In the genomic region with DNA sequence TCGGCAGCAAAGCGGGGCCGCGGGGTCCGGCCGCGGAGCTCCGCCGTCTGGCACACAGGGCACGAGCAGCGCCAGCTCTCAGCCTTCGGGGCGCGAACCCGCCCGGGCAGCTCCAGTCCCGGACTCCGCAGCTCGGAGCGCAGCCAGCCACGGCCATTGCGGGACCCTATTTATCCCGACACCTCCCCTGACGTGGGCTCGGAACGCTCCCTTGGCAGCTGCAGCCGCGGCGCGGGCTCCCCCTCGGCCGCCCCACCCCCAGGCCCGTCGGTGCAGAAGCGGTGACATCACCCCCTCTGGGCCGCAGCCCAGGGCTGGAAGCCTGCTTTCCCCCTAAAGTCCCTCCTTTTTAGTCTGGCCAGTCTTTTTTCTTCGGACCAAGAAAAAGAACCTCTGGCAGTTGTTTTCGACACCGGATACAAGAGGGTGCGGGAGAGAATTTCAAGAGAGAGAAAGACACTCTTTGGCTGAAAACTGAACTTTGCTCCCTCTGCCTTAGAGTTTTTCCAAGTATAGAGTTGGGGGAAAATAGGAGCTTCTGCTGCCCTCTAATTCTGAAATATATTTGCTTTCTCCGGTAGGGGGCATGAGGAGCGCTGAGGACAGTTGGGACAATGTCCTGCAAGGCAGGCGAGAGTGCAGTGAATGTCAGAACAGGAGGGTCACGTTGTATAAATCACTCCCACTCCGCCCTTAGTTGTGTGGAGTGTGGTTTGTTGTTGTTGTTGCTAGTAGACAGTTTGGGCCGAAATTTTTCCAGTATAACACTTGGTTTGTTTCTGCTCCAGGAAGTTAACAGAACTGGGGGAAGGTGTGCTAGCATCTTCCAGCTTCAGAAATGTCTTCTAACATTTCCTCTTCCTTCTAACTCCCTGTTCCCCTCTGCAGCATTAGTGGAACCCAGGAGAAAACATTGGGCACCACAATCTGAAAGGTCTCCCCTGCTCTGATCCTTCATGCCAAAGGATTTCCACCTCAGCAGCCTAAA, we compare ENCODE assay signal across 8 cellular contexts. TPM values are rescaled to one million over a fixed set of nuclear protein-coding genes. Genes with fewer than 3 reads are reported as not detected.
DNase-seq lines count a peak whose midpoint lies in the region; ATAC-seq, FAIRE-seq and TF ChIP-seq lines count a peak whose summit lies in the region.

A gene (minus strand): TSS at position 145 of the 988 bp plus-strand sequence. CDS start 280 bp downstream, outside the sequence.

- H3K27ac Mint-ChIP-seq in chondrocyte (ENCODE audit: unreplicated experiment), result no peak within 1 kb of the TSS

- POLR2A ChIA-PET in A673 (lab: Charles Lee; ENCODE audit: low non-redundant PET), result no interaction called here
- POLR2A ChIA-PET in OCI-LY7 (lab: Charles Lee), result interaction anchor here (0.6 kb wide), 1 partner anchor 291 kb away, joined by 3 read pairs; no protein-coding TSS in a partner anchor

- peaks cover 40% of the 10 kb centered on the region for H3K27me3 Mint-ChIP-seq in chondrocyte (ENCODE audit: low read depth)

- H3K36me3 ChIP-seq in A673 (ENCODE audit: insufficient read depth, low read length, poor library complexity, severe bottlenecking) (no peaks in the 10 kb centered on the region), OCI-LY7 (ENCODE audit: insufficient read depth, low read length) (no peaks in the 10 kb centered on the region), kidney (ENCODE audit: control insufficient read depth in 1 of 2, insufficient read depth in 2 of 2, low read length in 2 of 2) (no peaks in the 10 kb centered on the region), spleen (no peaks in the 10 kb centered on the region)

- peak within 1 kb of the TSS; percentile 66 for H3K4me3 Mint-ChIP-seq in chondrocyte (ENCODE audit: unreplicated experiment)

- H3K4me3 ChIP-seq in A673 (ENCODE audit: low read depth, low read length, poor library complexity, severe bottlenecking), result peak within 1 kb of the TSS; percentile 43
- no peak within 1 kb of the TSS for H3K4me3 ChIP-seq in OCI-LY7 (ENCODE audit: low read depth, low read length, poor library complexity, severe bottlenecking)
- H3K4me3 ChIP-seq in kidney (ENCODE audit: low read length in 2 of 2), result peak within 1 kb of the TSS; percentile 57 to 61
- H3K4me3 ChIP-seq in spleen, result peak within 1 kb of the TSS; percentile 16 to 68 (median 40)

- peaks cover 42% of the 10 kb centered on the region for H3K27me3 ChIP-seq in A673 (replicated peaks; ENCODE audit: insufficient read depth, low read depth, low read length, poor library complexity)
- H3K27me3 ChIP-seq in spleen (replicated peaks in 1 of 7), result peaks cover 0 to 82% (median 32%) of the 10 kb centered on the region in 7 donors

- ATAC-seq in HG03460 (IDR thresholded peaks at IDR 0.05; ENCODE audit: unreplicated experiment) (peak; percentile 45), GM18870 (IDR thresholded peaks at IDR 0.05; ENCODE audit: unreplicated experiment) (no peak)

- H2AFZ ChIP-seq in OCI-LY7 (ENCODE audit: low read length), result no peak within 1 kb of the TSS

- H3K27ac ChIP-seq in A673 (ENCODE audit: low read depth, low read length, poor library complexity, severe bottlenecking), result no peak within 1 kb of the TSS
- H3K27ac ChIP-seq in OCI-LY7 (ENCODE audit: low read depth, low read length, poor library complexity, severe bottlenecking), result no peak within 1 kb of the TSS
- peak within 1 kb of the TSS; percentile 37 to 44 for H3K27ac ChIP-seq in kidney (ENCODE audit: low read depth in 2 of 2, low read length in 2 of 2)
- H3K27ac ChIP-seq in spleen, result peak within 1 kb of the TSS in 7 of 8 donors; percentile 42 to 80 (median 74)

- peak; percentile 67 for DNase-seq in A673 (ENCODE audit: low spot score)
- DNase-seq in OCI-LY7 (ENCODE audit: low spot score), result peak; percentile 23
- no peak for DNase-seq in chondrocyte (ENCODE audit: low spot score)
- DNase-seq in kidney, result peak; percentile 85
- DNase-seq in spleen, result peak; percentile 78

- H3K79me2 ChIP-seq in OCI-LY7 (ENCODE audit: insufficient read depth, low read depth, low read length), result no peaks in the 10 kb centered on the region

- no peak for FAIRE-seq in kidney (lab: Jason Lieb, UNC)

- CTCF ChIA-PET in A673 (lab: Charles Lee), result interaction anchor here (1.5 to 1.8 kb wide), 2 partner anchors 15 to 299 kb away, joined by 4 to 7 read pairs; no protein-coding TSS in a partner anchor
- CTCF ChIA-PET in OCI-LY7 (lab: Charles Lee; ENCODE audit: unreplicated experiment), result no interaction called here

- TF ChIP-seq POLR2A in spleen (IDR thresholded peaks at IDR 0.05), result no peak

- H3K4me1 ChIP-seq in A673 (ENCODE audit: insufficient read depth, low read length, poor library complexity, severe bottlenecking) (peaks cover 20% of the 10 kb centered on the region), OCI-LY7 (ENCODE audit: insufficient read depth, low read length, poor library complexity, severe bottlenecking) (no peaks in the 10 kb centered on the region), kidney (ENCODE audit: control insufficient read depth in 1 of 2, insufficient read depth in 1 of 2, low read depth in 1 of 2, low read length in 2 of 2) (peaks cover 0 to 9% of the 10 kb centered on the region in 2 donors), spleen (peaks cover 14 to 50% (median 45%) of the 10 kb centered on the region in 6 donors)

- H3K36me3 Mint-ChIP-seq in chondrocyte (ENCODE audit: low read depth), result no peaks in the 10 kb centered on the region

- H3K4me2 ChIP-seq in OCI-LY7 (ENCODE audit: low read length), result no peak within 1 kb of the TSS

- no peaks in the 10 kb centered on the region for H3K9me2 ChIP-seq in OCI-LY7 (ENCODE audit: insufficient read depth, low read length)

- peaks cover 26% of the 10 kb centered on the region for H3K4me1 Mint-ChIP-seq in chondrocyte (ENCODE audit: low read depth)

- H3K9me3 ChIP-seq in A673 (ENCODE audit: low read depth, low read length, poor library complexity, severe bottlenecking) (no peaks in the 10 kb centered on the region), OCI-LY7 (ENCODE audit: low read length) (no peaks in the 10 kb centered on the region), kidney (ENCODE audit: control insufficient read depth in 1 of 2, low read length in 2 of 2) (no peaks in the 10 kb centered on the region), spleen (no peaks in the 10 kb centered on the region)

- intact Hi-C loops in A673 (cut with micrococcal nuclease; ENCODE audit: unreplicated experiment), result loop anchor here (5.0 kb wide), 1 partner anchor 185 kb away; no protein-coding TSS in a partner anchor
- intact Hi-C loops in OCI-LY7 (cut with micrococcal nuclease; ENCODE audit: unreplicated experiment), result no loop called here
- intact Hi-C loops in kidney (cut with DNase I), result no loop called here
- intact Hi-C loops in spleen (cut with DNase I; ENCODE audit: low total_unique reads), result no loop called here

- H3K9me3 Mint-ChIP-seq in chondrocyte (ENCODE audit: low read depth), result no peaks in the 10 kb centered on the region

- no peak within 1 kb of the TSS for H3K9ac ChIP-seq in kidney (ENCODE audit: low read length in 2 of 2)

- BruUV-seq in A673 (replicated peaks; lab: Mats Ljungman, UMichigan) (no TSS peak), OCI-LY7 (replicated peaks; lab: Mats Ljungman, UMichigan) (no TSS peak)

- WGBS in spleen, 5 donors, result 1 to 2% (median 2%) methylated on average over 18 to 46 of the region's 46 CpGs

- no peaks in the 10 kb centered on the region for H4K20me1 ChIP-seq in OCI-LY7 (ENCODE audit: insufficient read depth, low read length)

- peak; percentile 72 for TF ChIP-seq CTCF in A673 (conservative IDR thresholded peaks at IDR 0.05; ENCODE audit: low read depth, low read length)
- peak; percentile 78 for TF ChIP-seq CTCF in GM12872 (IDR thresholded peaks at IDR 0.05; ENCODE audit: insufficient read depth, low read depth, low read length)
- TF ChIP-seq CTCF in OCI-LY7 (conservative IDR thresholded peaks at IDR 0.05; ENCODE audit: low read length), result peak; percentile 75
- TF ChIP-seq CTCF in chondrocyte (IDR thresholded peaks at IDR 0.05), result peak; percentile 86
- TF ChIP-seq CTCF in kidney (IDR thresholded peaks at IDR 0.05; ENCODE audit: borderline replicate concordance, extremely low read depth, insufficient read depth), result peak; percentile 60
- peak in 10 of 11 experiments; percentile 23 to 66 (median 56) for TF ChIP-seq CTCF in spleen (IDR thresholded peaks at IDR 0.05 in 8 of 11, conservative IDR thresholded peaks at IDR 0.05 in 3 of 11)

RNA-seq across cellular contexts. Expression of the gene that starts here (rescaled TPM):
- total RNA-seq in A673 (2021) (not detected in 2 replicates), OCI-LY7 (2022) (not detected in 2 replicates), chondrocyte (0.25 to 0.75 TPM (median 0.41 TPM) in 3 replicates), kidney (6.8 TPM), spleen (100 to 1,000 TPM in 1 of 7 donors, 10 to 100 TPM in 3, 1 to 10 TPM in 3; 3.0 to 100 (median 29.3) TPM)
- total RNA-seq in OCI-LY7 (2014; rRNA removed; shearing (Covaris generic)), result not detected in 2 replicates
- polyA plus RNA-seq in kidney (ENCODE audit: insufficient read depth, low read depth, low replicate concordance) (1.5 TPM), spleen (10 to 100 TPM in 1 of 3 donors, 1 to 10 TPM in 1, under 1 TPM in 1; 0.91 to 10.4 (median 2.0) TPM)

Comparison
In these comparisons a context has a peak if more than half of its experiments do, and no peak if none do; other contexts are left out.
1. Peak in DNase-seq and H3K4me3 ChIP-seq in A673; RNA of the gene not detected or under 1 TPM.
2. Peak in DNase-seq in OCI-LY7; RNA of the gene not detected or under 1 TPM.
3. H3K27ac ChIP-seq: peak in kidney (2 of 2) and spleen (7 of 8); none in A673 (single experiment) and OCI-LY7 (single experiment).
4. Peak in every context shown above with its lines, with median percentiles within 50 percentile points of each other: CTCF ChIP-seq.